ENCODE assay signal across 9 cellular contexts in genomic region chr1:21751281-21751680, GRCh38.
"Had no signal": no experiment of that assay in that cellular context is flagged by ENCODE, and none has a peak within 500 bp of the region (broad histone marks: within the 10 kb centered on the region; RNA-seq: fewer than 3 reads in every experiment).

No MANE protein-coding gene starts in this region.

- DNase-seq: GM23248, GOT3, H7, HFFc6 had no signal

- H3K27ac Mint-ChIP-seq: IgD-negative memory B cell had no signal

- H3K9me3 ChIP-seq: HAP-1 had no signal

- H3K9me3 Mint-ChIP-seq: HFFc6, IgD-negative memory B cell had no signal

- H3K4me3 ChIP-seq: GM23248, HAP-1 had no signal

- H3K27ac ChIP-seq: GM23248, HL-60 had no signal

- ATAC-seq: HCT116, HepG2 had no signal

- H3K4me3 Mint-ChIP-seq: HFFc6, IgD-negative memory B cell had no signal

- H3K27me3 Mint-ChIP-seq: IgD-negative memory B cell had no signal

- H3K9ac ChIP-seq: GM23248 had no signal
